In the genomic region with DNA sequence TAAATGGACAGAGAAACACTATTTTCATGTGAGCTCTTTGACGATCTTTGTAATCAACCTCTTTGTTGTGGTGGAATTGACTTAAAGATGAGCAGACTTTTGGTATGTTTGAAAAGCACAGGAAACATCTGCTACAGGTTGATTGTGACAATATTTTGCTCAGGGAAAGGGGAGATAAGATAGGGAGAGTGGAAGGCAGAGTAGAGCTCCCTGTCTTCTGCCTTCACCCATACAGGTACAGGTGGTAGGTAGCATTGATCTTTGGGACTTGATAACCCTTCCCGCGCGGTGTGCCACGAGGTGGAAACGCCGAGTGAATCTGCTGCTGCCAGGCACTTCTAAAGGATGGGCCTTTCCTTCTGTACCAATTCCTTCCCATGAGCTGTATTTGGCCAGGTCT, we compare ENCODE assay signal across 14 cellular contexts.
DNase-seq lines count a peak whose midpoint lies in the region; ATAC-seq and TF ChIP-seq lines count a peak whose summit lies in the region.
"Had no signal": no experiment of that assay in that cellular context is flagged by ENCODE, and none has a peak within 500 bp of the region (broad histone marks: within the 10 kb centered on the region; RNA-seq: fewer than 3 reads in every experiment).

No MANE protein-coding gene starts in this region.

- peaks cover 21% of the 10 kb centered on the region for H3K4me1 Mint-ChIP-seq in WTC11
- H3K4me1 Mint-ChIP-seq in activated naive CD8-positive, alpha-beta T cell treated with anti-CD3 and anti-CD28 coated beads, Interleukin-2, amount 10 ng/mL, durations not matched to agents 7 days and 5 days = peaks cover 21% of the 10 kb centered on the region
- H3K4me1 Mint-ChIP-seq: CD14-positive monocyte had no signal

- peaks cover 17% of the 10 kb centered on the region for H3K9me3 Mint-ChIP-seq in WTC11
- H3K9me3 Mint-ChIP-seq in activated naive CD8-positive, alpha-beta T cell treated with anti-CD3 and anti-CD28 coated beads, Interleukin-2, amount 10 ng/mL, durations not matched to agents 7 days and 5 days = no peaks in the 10 kb centered on the region
- H3K9me3 Mint-ChIP-seq: HFFc6 had no signal

- peak overlapping the region; percentile 37; the same call in 1 of the 2 replicates for H3K27ac Mint-ChIP-seq in WTC11
- peak overlapping the region; percentile 72 for H3K27ac Mint-ChIP-seq in activated naive CD8-positive, alpha-beta T cell treated with anti-CD3 and anti-CD28 coated beads, Interleukin-2, amount 10 ng/mL, durations not matched to agents 7 days and 5 days
- H3K27ac Mint-ChIP-seq: HFFc6 had no signal

- no peaks in the 10 kb centered on the region for H3K27me3 Mint-ChIP-seq in WTC11 (ENCODE audit: low read depth)
- no peaks in the 10 kb centered on the region for H3K27me3 Mint-ChIP-seq in activated naive CD8-positive, alpha-beta T cell treated with anti-CD3 and anti-CD28 coated beads, Interleukin-2, amount 10 ng/mL, durations not matched to agents 7 days and 5 days

- TF ChIP-seq CTCF in WTC11 (IDR thresholded peaks at IDR 0.05) = no peak

- no peak overlapping the region for H3K4me3 Mint-ChIP-seq in WTC11
- H3K4me3 Mint-ChIP-seq in activated naive CD8-positive, alpha-beta T cell treated with anti-CD3 and anti-CD28 coated beads, Interleukin-2, amount 10 ng/mL, durations not matched to agents 7 days and 5 days = peak overlapping the region; percentile 47
- H3K4me3 Mint-ChIP-seq: CD14-positive monocyte, HFFc6 had no signal

- CTCF ChIA-PET in WTC11 (lab: Charles Lee) = no interaction called here

- ATAC-seq in HG03432 (IDR thresholded peaks at IDR 0.05; ENCODE audit: unreplicated experiment) = peak; percentile 16
- ATAC-seq in WTC11 = no peak
- ATAC-seq in activated naive CD8-positive, alpha-beta T cell treated with anti-CD3 and anti-CD28 coated beads, Interleukin-2, amount 10 ng/mL, durations not matched to agents 7 days and 5 days (ENCODE audit: low read depth) = peak; percentile 49
- no peak for ATAC-seq in GM18861 (IDR thresholded peaks at IDR 0.05; ENCODE audit: unreplicated experiment)
- ATAC-seq: esophagus mucosa, heart right ventricle, left cardiac atrium had no signal

- POLR2A ChIA-PET in WTC11 (lab: Charles Lee) = no interaction called here
- POLR2A ChIA-PET in activated naive CD8-positive, alpha-beta T cell treated with anti-CD3 and anti-CD28 coated beads, Interleukin-2, amount 10 ng/mL, durations not matched to agents 7 days and 5 days (lab: Charles Lee) = interaction anchor here (1.1 to 1.2 kb wide), 2 partner anchors 9 to 11 kb away, joined by 3 read pairs; no protein-coding TSS in a partner anchor

- peaks cover 55% of the 10 kb centered on the region for H3K36me3 Mint-ChIP-seq in WTC11
- peaks cover 49% of the 10 kb centered on the region for H3K36me3 Mint-ChIP-seq in activated naive CD8-positive, alpha-beta T cell treated with anti-CD3 and anti-CD28 coated beads, Interleukin-2, amount 10 ng/mL, durations not matched to agents 7 days and 5 days

- DNase-seq in WTC11 (ENCODE audit: low spot score) (no peak), iPS-NIHi11 (ENCODE audit: low spot score) (no peak), kidney tubule cell (ENCODE audit: low spot score) (no peak)
- DNase-seq in activated naive CD8-positive, alpha-beta T cell treated with anti-CD3 and anti-CD28 coated beads, Interleukin-2, amount 10 ng/mL, durations not matched to agents 7 days and 5 days = no peak
- DNase-seq in stimulated activated CD4-positive, alpha-beta T cell treated with anti-CD3 and anti-CD28 coated beads, Interleukin-4, amount 100 ng/mL, for 24 hours = peak; percentile 20
- DNase-seq: adrenal gland, heart right ventricle, HFFc6, left cardiac atrium, NCI-H1048 had no signal

TF ChIP-seq in WTC11, 78 proteins besides CTCF, POLR2A, EP300 and RAD21 (continues in another document):
- TF ChIP-seq HMGA2 (CRISPR knock-in tag; IDR thresholded peaks at IDR 0.05) = no peak
- TF ChIP-seq NR2C2 (CRISPR knock-in tag; IDR thresholded peaks at IDR 0.05) = no peak
- no peak for TF ChIP-seq SMAD3 (CRISPR knock-in tag; IDR thresholded peaks at IDR 0.05; ENCODE audit: borderline replicate concordance)
- TF ChIP-seq, protein P1, sequence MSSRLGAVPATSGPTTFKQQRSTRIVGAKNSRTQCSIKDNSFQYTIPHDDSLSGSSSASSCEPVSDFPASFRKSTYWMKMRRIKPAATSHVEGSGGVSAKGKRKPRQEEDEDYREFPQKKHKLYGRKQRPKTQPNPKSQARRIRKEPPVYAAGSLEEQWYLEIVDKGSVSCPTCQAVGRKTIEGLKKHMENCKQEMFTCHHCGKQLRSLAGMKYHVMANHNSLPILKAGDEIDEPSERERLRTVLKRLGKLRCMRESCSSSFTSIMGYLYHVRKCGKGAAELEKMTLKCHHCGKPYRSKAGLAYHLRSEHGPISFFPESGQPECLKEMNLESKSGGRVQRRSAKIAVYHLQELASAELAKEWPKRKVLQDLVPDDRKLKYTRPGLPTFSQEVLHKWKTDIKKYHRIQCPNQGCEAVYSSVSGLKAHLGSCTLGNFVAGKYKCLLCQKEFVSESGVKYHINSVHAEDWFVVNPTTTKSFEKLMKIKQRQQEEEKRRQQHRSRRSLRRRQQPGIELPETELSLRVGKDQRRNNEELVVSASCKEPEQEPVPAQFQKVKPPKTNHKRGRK (CRISPR knock-in tag; IDR thresholded peaks at IDR 0.05; ENCODE audit: borderline replicate concordance) = no peak
- no peak for TF ChIP-seq FOXJ3 (CRISPR knock-in tag; IDR thresholded peaks at IDR 0.05; ENCODE audit: borderline replicate concordance)
- TF ChIP-seq MLX (CRISPR knock-in tag; IDR thresholded peaks at IDR 0.05) = no peak
- TF ChIP-seq TP53 (CRISPR knock-in tag; IDR thresholded peaks at IDR 0.05) = no peak
- TF ChIP-seq ATF1 (CRISPR knock-in tag; IDR thresholded peaks at IDR 0.05) = no peak
- TF ChIP-seq PRDM15 (CRISPR knock-in tag; IDR thresholded peaks at IDR 0.05) = no peak
- TF ChIP-seq, protein P2, sequence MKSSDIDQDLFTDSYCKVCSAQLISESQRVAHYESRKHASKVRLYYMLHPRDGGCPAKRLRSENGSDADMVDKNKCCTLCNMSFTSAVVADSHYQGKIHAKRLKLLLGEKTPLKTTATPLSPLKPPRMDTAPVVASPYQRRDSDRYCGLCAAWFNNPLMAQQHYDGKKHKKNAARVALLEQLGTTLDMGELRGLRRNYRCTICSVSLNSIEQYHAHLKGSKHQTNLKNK (CRISPR knock-in tag; IDR thresholded peaks at IDR 0.05) = no peak
- TF ChIP-seq NFYB (CRISPR knock-in tag; conservative IDR thresholded peaks at IDR 0.05; ENCODE audit: low read depth) = no peak
- TF ChIP-seq ZNF219 (CRISPR knock-in tag; IDR thresholded peaks at IDR 0.05; ENCODE audit: borderline replicate concordance) = no peak

Comparison
In these comparisons a context has a peak if more than half of its experiments do, and no peak if none do; other contexts are left out.
1. ATAC-seq: peak in HG03432 (single experiment) and activated naive CD8-positive, alpha-beta T cell treated with anti-CD3 and anti-CD28 coated beads, Interleukin-2, amount 10 ng/mL, durations not matched to agents 7 days and 5 days (single experiment); none in WTC11 (single experiment) and GM18861 (single experiment).